ENCODE assay signal across 27 cellular contexts in the genomic region with DNA sequence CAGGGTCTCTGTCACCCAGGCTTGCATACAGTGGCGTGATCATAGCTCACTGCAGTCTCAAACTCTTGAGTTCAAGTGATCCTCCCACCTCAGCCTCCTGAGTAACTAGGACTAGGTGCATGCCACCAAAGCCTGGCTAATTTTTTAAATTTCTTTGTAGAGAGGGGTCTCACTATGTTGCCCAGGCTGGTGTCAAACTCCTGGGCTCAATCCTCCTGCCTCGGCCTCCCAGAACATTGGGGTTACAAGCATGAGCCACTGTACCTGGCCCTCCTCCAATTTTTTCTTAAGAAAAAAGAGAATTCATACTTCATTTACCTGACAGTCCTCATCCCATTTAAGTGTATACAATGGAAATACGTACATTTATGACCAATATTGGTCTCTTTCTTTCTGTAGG.
"Had no signal": no experiment of that assay in that cellular context is flagged by ENCODE, and none has a peak within 500 bp of the region (broad histone marks: within the 10 kb centered on the region; RNA-seq: fewer than 3 reads in every experiment).

No MANE protein-coding gene starts in this region.

- ATAC-seq: left lobe of liver; mucosa of descending colon; natural killer cell treated with Interleukin-12 subunit alpha and Interleukin-12 subunit beta and Interleukin-15 and Interleukin-18, amount 100 ng/mL, for 72 hours; psoas muscle; right cardiac atrium; stimulated activated memory B cell treated with anti-CD40 and anti-IgM and Interleukin-4, amounts not matched to agents 10 μg/mL and 1 μg/mL and 100 μg/mL, for 72 hours; upper lobe of right lung had no signal

- H3K27ac ChIP-seq: esophagus muscularis mucosa, hepatocyte, ovary, psoas muscle, spleen, transverse colon, upper lobe of right lung, vagina had no signal

- H3K4me1 ChIP-seq: transverse colon, upper lobe of right lung had no signal

- H3K4me3 Mint-ChIP-seq: mesothelial cell of epicardium; naive B cell; natural killer cell treated with Interleukin-12 subunit alpha and Interleukin-12 subunit beta and Interleukin-15 and Interleukin-18, amount 100 ng/mL, for 72 hours; stimulated activated memory B cell treated with anti-CD40 and anti-IgM and Interleukin-4, amounts not matched to agents 10 μg/mL and 1 μg/mL and 100 μg/mL, for 72 hours; stimulated activated naive CD8-positive, alpha-beta T cell treated with anti-CD3 and anti-CD28 coated beads, Interleukin-15, Interleukin-2, amounts not matched to agents 100 ng/mL and 50 ng/mL, for 24 hours had no signal

- H3K4me3 ChIP-seq: coronary artery, esophagus muscularis mucosa, hepatocyte, mucosa of descending colon, ovary, psoas muscle, skin epidermis, spleen, transverse colon, upper lobe of right lung, vagina had no signal

- H3K36me3 ChIP-seq: esophagus muscularis mucosa, ovary, thoracic aorta, transverse colon, upper lobe of right lung, vagina had no signal

- H3K9me3 Mint-ChIP-seq: mesothelial cell of epicardium; natural killer cell treated with Interleukin-12 subunit alpha and Interleukin-12 subunit beta and Interleukin-15 and Interleukin-18, amount 100 ng/mL, for 72 hours; stimulated activated memory B cell treated with anti-CD40 and anti-IgM and Interleukin-4, amounts not matched to agents 10 μg/mL and 1 μg/mL and 100 μg/mL, for 72 hours had no signal

- H3K9me3 ChIP-seq: esophagus muscularis mucosa, mucosa of descending colon, ovary, psoas muscle, spleen, thoracic aorta, transverse colon, upper lobe of right lung, vagina had no signal

- DNase-seq: dermis blood vessel endothelial cell; effector memory CD4-positive, alpha-beta T cell; foreskin melanocyte; kidney; mesenchymal stem cell; mucosa of descending colon; naive B cell; occipital lobe; ovary; posterior cingulate gyrus; psoas muscle; right cardiac atrium; spleen; stimulated activated CD4-positive, alpha-beta T cell treated with anti-CD3 and anti-CD28 coated beads, Interleukin-4, amount 100 ng/mL, for 4 hours; transverse colon; upper lobe of right lung had no signal

- H3K27me3 Mint-ChIP-seq: naive B cell; natural killer cell treated with Interleukin-12 subunit alpha and Interleukin-12 subunit beta and Interleukin-15 and Interleukin-18, amount 100 ng/mL, for 72 hours; stimulated activated memory B cell treated with anti-CD40 and anti-IgM and Interleukin-4, amounts not matched to agents 10 μg/mL and 1 μg/mL and 100 μg/mL, for 72 hours; stimulated activated naive CD8-positive, alpha-beta T cell treated with anti-CD3 and anti-CD28 coated beads, Interleukin-15, Interleukin-2, amounts not matched to agents 100 ng/mL and 50 ng/mL, for 24 hours had no signal

- H3K27ac Mint-ChIP-seq: natural killer cell treated with Interleukin-12 subunit alpha and Interleukin-12 subunit beta and Interleukin-15 and Interleukin-18, amount 100 ng/mL, for 72 hours; stimulated activated memory B cell treated with anti-CD40 and anti-IgM and Interleukin-4, amounts not matched to agents 10 μg/mL and 1 μg/mL and 100 μg/mL, for 72 hours; stimulated activated naive CD8-positive, alpha-beta T cell treated with anti-CD3 and anti-CD28 coated beads, Interleukin-15, Interleukin-2, amounts not matched to agents 100 ng/mL and 50 ng/mL, for 24 hours had no signal

- H3K27me3 ChIP-seq: esophagus muscularis mucosa, hepatocyte, ovary, spleen, transverse colon, upper lobe of right lung, vagina had no signal
